Comparison of ENCODE assay signal across 19 cellular contexts in the genomic region with DNA sequence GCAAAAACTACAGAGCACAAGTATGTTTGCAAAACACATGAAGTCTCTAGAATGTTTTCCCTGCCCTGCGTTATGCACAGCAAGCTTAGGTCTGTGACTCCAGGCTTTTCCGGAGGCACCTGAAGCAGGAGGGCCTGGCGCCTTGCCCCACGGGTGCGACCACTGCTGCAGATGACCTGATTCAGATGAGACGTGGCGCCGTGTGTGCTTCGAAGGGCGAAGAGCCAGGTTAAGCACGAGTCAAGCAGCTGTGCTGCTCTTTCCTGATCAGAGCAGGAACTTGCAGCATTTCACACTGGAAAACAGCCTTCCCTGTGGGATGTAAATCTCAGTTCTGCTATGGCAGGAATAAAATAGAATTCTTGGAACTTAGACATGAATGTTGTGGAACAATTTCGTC. TPM values are rescaled to one million over a fixed set of nuclear protein-coding genes. Genes with fewer than 3 reads are reported as not detected.
A peak's percentile ranks its signal among the peaks of the same experiment; 100 is the strongest.
DNase-seq lines count a peak whose midpoint lies in the region; ATAC-seq and TF ChIP-seq lines count a peak whose summit lies in the region.
"Had no signal": no experiment of that assay in that cellular context is flagged by ENCODE, and none has a peak within 500 bp of the region (broad histone marks: within the 10 kb centered on the region; RNA-seq: fewer than 3 reads in every experiment).

No MANE protein-coding gene starts in this region.

- no peaks in the 10 kb centered on the region for H3K79me2 ChIP-seq in OCI-LY7 (ENCODE audit: insufficient read depth, low read depth, low read length)

- H2BK12ac ChIP-seq in mesenchymal stem cell (ENCODE audit: low read length in 2 of 2) = no peak overlapping the region

- no peak overlapping the region for H2BK5ac ChIP-seq in mesenchymal stem cell (ENCODE audit: low read depth, low read length, poor library complexity, severe bottlenecking)

- 98% methylated on average over 12 of the region's 12 CpGs for WGBS in mesenchymal stem cell
- 56% methylated on average over 12 of the region's 12 CpGs for WGBS in suprapubic skin

- no peak for ATAC-seq in HG03457 (IDR thresholded peaks at IDR 0.05; ENCODE audit: unreplicated experiment)
- ATAC-seq: Panc1 had no signal

- H2AFZ ChIP-seq in OCI-LY7 (ENCODE audit: low read length) = no peak overlapping the region
- no peak overlapping the region for H2AFZ ChIP-seq in mesenchymal stem cell (ENCODE audit: low read depth, low read length)
- H2AFZ ChIP-seq: GM23248 had no signal

- POLR2A ChIA-PET in OCI-LY7 (lab: Charles Lee) = no interaction called here

- in situ Hi-C loops in KBM-7 (cut with MboI; ENCODE audit: low pct_unique_long_range_greater_than_20kb, low sequenced_read_pairs) = no loop called here

- peak overlapping the region; percentile 8 for H3K9ac ChIP-seq in mesenchymal stem cell (ENCODE audit: low read length)
- H3K9ac ChIP-seq: GM23248 had no signal

- no peaks in the 10 kb centered on the region for H3K9me2 ChIP-seq in OCI-LY7 (ENCODE audit: insufficient read depth, low read length)

- H3K18ac ChIP-seq in mesenchymal stem cell (ENCODE audit: low read depth in 1 of 2, low read length in 2 of 2) = no peak overlapping the region

- H3K27ac ChIP-seq in OCI-LY7 (ENCODE audit: low read depth, low read length, poor library complexity, severe bottlenecking) (no peak overlapping the region), coronary artery (no peak overlapping the region), mesenchymal stem cell (ENCODE audit: low read length, poor library complexity, severe bottlenecking) (no peak overlapping the region), suprapubic skin (peak overlapping the region; percentile 25)
- H3K27ac ChIP-seq: C4-2B, GM23248 had no signal

- H4K91ac ChIP-seq in mesenchymal stem cell (ENCODE audit: low read length) = no peak overlapping the region

- H3K4me3 ChIP-seq in OCI-LY7 (ENCODE audit: low read depth, low read length, poor library complexity, severe bottlenecking) (no peak overlapping the region), coronary artery (no peak overlapping the region), mesenchymal stem cell (ENCODE audit: insufficient read depth in 1 of 2, low read depth in 1 of 2, low read length in 2 of 2) (no peak overlapping the region), suprapubic skin (no peak overlapping the region)
- H3K4me3 ChIP-seq: GM23248, HAP-1 had no signal

- no peak for TF ChIP-seq EP300 in suprapubic skin (IDR thresholded peaks at IDR 0.05)

- no peak overlapping the region for H2AK5ac ChIP-seq in mesenchymal stem cell (ENCODE audit: low read length, severe bottlenecking)

- TF ChIP-seq POLR2A in suprapubic skin (IDR thresholded peaks at IDR 0.05) = no peak

- BruUV-seq in OCI-LY7 (replicated peaks; lab: Mats Ljungman, UMichigan) = TSS peak; percentile 23

- H3K4me1 ChIP-seq in OCI-LY7 (ENCODE audit: insufficient read depth, low read length, poor library complexity, severe bottlenecking) = no peaks in the 10 kb centered on the region
- H3K4me1 ChIP-seq in mesenchymal stem cell (ENCODE audit: control insufficient read depth, insufficient read depth, low read depth, low read length) = no peaks in the 10 kb centered on the region
- H3K4me1 ChIP-seq in suprapubic skin = no peaks in the 10 kb centered on the region
- H3K4me1 ChIP-seq: HAP-1 had no signal

- H4K8ac ChIP-seq in mesenchymal stem cell (ENCODE audit: low read length) = no peak overlapping the region

- no peak overlapping the region for H3K23ac ChIP-seq in mesenchymal stem cell (ENCODE audit: low read length in 2 of 2)

- DNase-seq in OCI-LY7 (ENCODE audit: low spot score) (no peak), coronary artery (ENCODE audit: low spot score) (peak; percentile 46), mesenchymal stem cell (no peak), suprapubic skin (ENCODE audit: low spot score in 2 of 2) (peak in 1 of 2 donors; percentile 74), KBM-7 (no peak), T-helper 2 cell (no peak), C1 segment of cervical spinal cord (lab: John Stamatoyannopoulos, UW) (no peak)
- DNase-seq: DMS79 treated with DMSO at 0.1 percent for 48 hours, GM23248, IMR-90, Karpas-422, NCI-H1436, NCI-H1930, NCI-H226, NCI-H524 treated with DMSO at 0.1 percent for 48 hours had no signal

- H3K9me3 ChIP-seq in OCI-LY7 (ENCODE audit: low read length) (no peaks in the 10 kb centered on the region), mesenchymal stem cell (ENCODE audit: control insufficient read depth, low read length) (no peaks in the 10 kb centered on the region), suprapubic skin (no peaks in the 10 kb centered on the region)
- H3K9me3 ChIP-seq: HAP-1 had no signal

- H3K4ac ChIP-seq in mesenchymal stem cell (ENCODE audit: low read depth in 1 of 2, low read length in 2 of 2) = no peak overlapping the region

- CTCF ChIA-PET in OCI-LY7 (lab: Charles Lee; ENCODE audit: unreplicated experiment) = no interaction called here

- H3K4me2 ChIP-seq in OCI-LY7 (ENCODE audit: low read length) = no peak overlapping the region
- H3K4me2 ChIP-seq in mesenchymal stem cell (ENCODE audit: low read length, poor library complexity, severe bottlenecking) = no peak overlapping the region

- no peak for TF ChIP-seq CTCF in OCI-LY7 (conservative IDR thresholded peaks at IDR 0.05; ENCODE audit: low read length)
- TF ChIP-seq CTCF in coronary artery (IDR thresholded peaks at IDR 0.05) = no peak
- TF ChIP-seq CTCF in suprapubic skin (IDR thresholded peaks at IDR 0.05) = no peak

- peaks cover 36% of the 10 kb centered on the region for H3K79me1 ChIP-seq in mesenchymal stem cell (replicated peaks; ENCODE audit: low read length, poor library complexity, severe bottlenecking)

- no peak overlapping the region for H2BK120ac ChIP-seq in mesenchymal stem cell (ENCODE audit: low read depth, low read length)

- no peaks in the 10 kb centered on the region for H3K27me3 ChIP-seq in mesenchymal stem cell (ENCODE audit: control insufficient read depth in 1 of 2, insufficient read depth in 1 of 2, low read length in 2 of 2)
- H3K27me3 ChIP-seq in suprapubic skin = no peaks in the 10 kb centered on the region

- H4K20me1 ChIP-seq in OCI-LY7 (ENCODE audit: insufficient read depth, low read length) = no peaks in the 10 kb centered on the region

- H2BK15ac ChIP-seq in mesenchymal stem cell (ENCODE audit: low read depth, poor library complexity, severe bottlenecking) = no peak overlapping the region

- H3K36me3 ChIP-seq in OCI-LY7 (ENCODE audit: insufficient read depth, low read length) = peaks cover 75% of the 10 kb centered on the region
- H3K36me3 ChIP-seq in mesenchymal stem cell (ENCODE audit: control insufficient read depth in 1 of 2, insufficient read depth in 2 of 2, low read depth in 1 of 2, low read length in 2 of 2) = peaks cover 26 to 51% of the 10 kb centered on the region in 2 experiments
- peaks cover 26% of the 10 kb centered on the region for H3K36me3 ChIP-seq in suprapubic skin
- H3K36me3 ChIP-seq: HAP-1 had no signal

- intact Hi-C loops in OCI-LY7 (cut with micrococcal nuclease; ENCODE audit: unreplicated experiment) = no loop called here

- no peak overlapping the region for H3K14ac ChIP-seq in mesenchymal stem cell (ENCODE audit: low read length in 2 of 2)

RNA-seq across cellular contexts. Expression of a gene that starts 43.2 kb away (rescaled TPM):
- 60.5 and 63.2 TPM in 2 replicates for total RNA-seq in OCI-LY7 (2014; rRNA removed; shearing (Covaris generic))
- total RNA-seq in OCI-LY7 (2022) (51.5 and 61.7 TPM in 2 replicates), suprapubic skin (10 to 100 TPM; 29.0 to 37.5 (median 30.7) TPM)
- 17.5 TPM for polyA plus RNA-seq in mesenchymal stem cell (2013, experiment 1 of 2)
- polyA plus RNA-seq in mesenchymal stem cell (2013, experiment 2 of 2) = 16.9 TPM

RNA-seq across cellular contexts. Expression of a gene that starts 45.1 kb away (rescaled TPM):
- total RNA-seq in OCI-LY7 (2014; rRNA removed; shearing (Covaris generic)) = 67.0 and 91.6 TPM in 2 replicates
- total RNA-seq in OCI-LY7 (2022) (85.2 and 93.0 TPM in 2 replicates), suprapubic skin (100 to 1,000 TPM in 3 of 4 donors, 10 to 100 TPM in 1; 90.2 to 248 (median 157) TPM)
- 44.7 TPM for polyA plus RNA-seq in mesenchymal stem cell (2013, experiment 1 of 2)
- polyA plus RNA-seq in mesenchymal stem cell (2013, experiment 2 of 2) = 46.6 TPM
